ENCODE assay signal across 18 cellular contexts in the genomic region with DNA sequence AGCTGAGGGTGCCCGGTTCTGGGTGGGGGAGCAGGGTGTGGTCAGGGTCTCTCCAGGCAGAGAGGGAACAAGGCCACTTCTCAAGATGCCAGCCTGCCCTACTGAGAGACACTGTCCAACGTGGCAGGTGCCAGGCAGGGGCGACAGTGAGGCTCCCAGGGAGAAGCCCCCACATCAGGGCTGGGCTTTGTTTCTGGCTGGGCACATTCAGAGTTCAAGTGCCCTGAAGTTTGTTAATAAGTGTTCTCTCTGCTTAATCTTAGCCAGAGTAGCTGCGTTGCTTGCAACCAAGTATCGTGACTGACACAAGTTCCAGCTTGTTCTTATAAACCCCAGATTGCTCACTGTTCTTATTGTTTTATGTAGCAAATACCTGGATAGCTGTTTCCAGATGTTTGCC. TPM values are rescaled to one million over a fixed set of nuclear protein-coding genes. Genes with fewer than 3 reads are reported as not detected.
DNase-seq lines count a peak whose midpoint lies in the region; ATAC-seq, FAIRE-seq and TF ChIP-seq lines count a peak whose summit lies in the region.
"Had no signal": no experiment of that assay in that cellular context is flagged by ENCODE, and none has a peak within 500 bp of the region (broad histone marks: within the 10 kb centered on the region; RNA-seq: fewer than 3 reads in every experiment).

No MANE protein-coding gene starts in this region.

- intact Hi-C loops in heart left ventricle (cut with DNase I) (no loop called here), left ventricle myocardium superior (cut with micrococcal nuclease) (no loop called here), mammary epithelial cell (cut with micrococcal nuclease) (no loop called here), kidney (cut with DNase I) (no loop called here), upper lobe of right lung (cut with DNase I) (no loop called here)
- intact Hi-C loops in activated CD8-positive, alpha-beta T cell treated with anti-CD3 and anti-CD28 coated beads for 36 hours (cut with micrococcal nuclease), result no loop called here

- no peaks in the 10 kb centered on the region for H3K79me2 ChIP-seq in mammary epithelial cell (ENCODE audit: insufficient read depth, low read length)
- no peaks in the 10 kb centered on the region for H3K79me2 ChIP-seq in SK-N-SH (ENCODE audit: insufficient read depth)

- H3K4me3 ChIP-seq in heart left ventricle (no peak overlapping the region), mammary epithelial cell (replicated peaks in 1 of 3; ENCODE audit: insufficient read depth in 1 of 3, low read depth in 2 of 3, low read length in 3 of 3) (no peak overlapping the region), kidney (ENCODE audit: low read length in 2 of 2) (no peak overlapping the region), upper lobe of right lung (no peak overlapping the region), SK-N-SH (ENCODE audit: low read depth in 2 of 2, low read length in 1 of 2) (no peak overlapping the region)
- H3K4me3 ChIP-seq: A549 had no signal

- H3K27ac ChIP-seq in heart left ventricle, result no peak overlapping the region
- no peak overlapping the region for H3K27ac ChIP-seq in mammary epithelial cell (ENCODE audit: insufficient read depth, low read depth, low read length)
- no peak overlapping the region for H3K27ac ChIP-seq in kidney (ENCODE audit: low read depth in 2 of 2, low read length in 2 of 2)
- no peak overlapping the region for H3K27ac ChIP-seq in upper lobe of right lung
- H3K27ac ChIP-seq in SK-N-SH (ENCODE audit: low read depth in 2 of 2, low read length in 1 of 2), result no peak overlapping the region
- H3K27ac ChIP-seq: A549, KMS-11 had no signal

- peaks cover 0 to 18% (median 0%) of the 10 kb centered on the region in 9 donors for H3K27me3 ChIP-seq in heart left ventricle
- no peaks in the 10 kb centered on the region for H3K27me3 ChIP-seq in mammary epithelial cell (ENCODE audit: insufficient read depth, low read length)
- peaks cover 10% of the 10 kb centered on the region for H3K27me3 ChIP-seq in upper lobe of right lung
- H3K27me3 ChIP-seq in SK-N-SH (ENCODE audit: insufficient read depth), result peaks cover 70% of the 10 kb centered on the region

- dilution Hi-C loops in mammary epithelial cell (cut with HindIII; ENCODE audit: low sequenced_read_pairs), result no loop called here

- peak overlapping the region; percentile 76 for H3K4me2 ChIP-seq in mammary epithelial cell (ENCODE audit: insufficient read depth, low read depth, low read length)
- H3K4me2 ChIP-seq in SK-N-SH, result no peak overlapping the region
- H3K4me2 ChIP-seq: A549, KMS-11 had no signal

- no peaks in the 10 kb centered on the region for H3K9me3 Mint-ChIP-seq in activated CD8-positive, alpha-beta T cell treated with anti-CD3 and anti-CD28 coated beads for 36 hours

- H3K9me3 ChIP-seq in heart left ventricle, result peaks cover 0 to 15% (median 4%) of the 10 kb centered on the region in 12 donors
- no peaks in the 10 kb centered on the region for H3K9me3 ChIP-seq in mammary epithelial cell (replicated peaks; ENCODE audit: insufficient read depth, low read length)
- peaks cover 0 to 2% of the 10 kb centered on the region in 2 donors for H3K9me3 ChIP-seq in kidney (ENCODE audit: control insufficient read depth in 1 of 2, low read length in 2 of 2)
- no peaks in the 10 kb centered on the region for H3K9me3 ChIP-seq in upper lobe of right lung
- peaks cover 14% of the 10 kb centered on the region; the same call in 1 of the 2 replicates for H3K9me3 ChIP-seq in SK-N-SH

- no peak overlapping the region for H3K9ac ChIP-seq in mammary epithelial cell (ENCODE audit: insufficient read depth, low read length)
- no peak overlapping the region for H3K9ac ChIP-seq in kidney (ENCODE audit: low read length in 2 of 2)
- no peak overlapping the region for H3K9ac ChIP-seq in SK-N-SH
- H3K9ac ChIP-seq: KMS-11 had no signal

- ATAC-seq in heart left ventricle (no peak), left ventricle myocardium superior (no peak), upper lobe of right lung (peak; percentile 92)
- no peak for ATAC-seq in activated CD8-positive, alpha-beta T cell treated with anti-CD3 and anti-CD28 coated beads for 36 hours

- no peaks in the 10 kb centered on the region for H4K20me1 ChIP-seq in mammary epithelial cell (ENCODE audit: insufficient read depth, low read length)
- no peaks in the 10 kb centered on the region for H4K20me1 ChIP-seq in SK-N-SH (ENCODE audit: insufficient read depth)

- no peaks in the 10 kb centered on the region for H3K9me2 ChIP-seq in SK-N-SH

- no peaks in the 10 kb centered on the region for H3F3A ChIP-seq in SK-N-SH (replicated peaks; ENCODE audit: insufficient read depth)

- no peaks in the 10 kb centered on the region for H3K4me1 ChIP-seq in heart left ventricle
- peaks cover 11% of the 10 kb centered on the region for H3K4me1 ChIP-seq in mammary epithelial cell (ENCODE audit: insufficient read depth, low read length)
- H3K4me1 ChIP-seq in kidney (ENCODE audit: control insufficient read depth in 1 of 2, insufficient read depth in 1 of 2, low read depth in 1 of 2, low read length in 2 of 2), result no peaks in the 10 kb centered on the region
- H3K4me1 ChIP-seq in upper lobe of right lung, result no peaks in the 10 kb centered on the region
- no peaks in the 10 kb centered on the region for H3K4me1 ChIP-seq in SK-N-SH (ENCODE audit: control insufficient read depth in 1 of 2, insufficient read depth in 2 of 2, low read depth in 1 of 2, low read length in 1 of 2)
- H3K4me1 ChIP-seq: A549 had no signal

- no peak for TF ChIP-seq CTCF in heart left ventricle (IDR thresholded peaks at IDR 0.05)
- no peak for TF ChIP-seq CTCF in mammary epithelial cell (conservative IDR thresholded peaks at IDR 0.05 in 1 of 2, IDR thresholded peaks at IDR 0.05 in 1 of 2; ENCODE audit: extremely low read depth in 1 of 2, insufficient read depth in 1 of 2, low read depth in 1 of 2, low read length in 2 of 2)
- no peak for TF ChIP-seq CTCF in kidney (IDR thresholded peaks at IDR 0.05; ENCODE audit: borderline replicate concordance, extremely low read depth, insufficient read depth)
- TF ChIP-seq CTCF in upper lobe of right lung (IDR thresholded peaks at IDR 0.05), result no peak
- no peak for TF ChIP-seq CTCF in SK-N-SH (IDR thresholded peaks at IDR 0.05)
- TF ChIP-seq CTCF in activated CD8-positive, alpha-beta T cell treated with anti-CD3 and anti-CD28 coated beads for 36 hours (IDR thresholded peaks at IDR 0.05), result no peak

- no peak for TF ChIP-seq RAD21 in SK-N-SH (IDR thresholded peaks at IDR 0.05; ENCODE audit: low read length)

- 53 to 69% (median 60%) methylated on average over 5 of the region's 5 CpGs for WGBS in heart left ventricle, 4 donors
- WGBS in mammary epithelial cell (ENCODE audit: low coverage, missing lambda C conversion rate), result 4% methylated on average over 4 of the region's 5 CpGs
- 28% methylated on average over 5 of the region's 5 CpGs for WGBS in SK-N-SH (ENCODE audit: low lambda C conversion rate)

- CTCF ChIA-PET in mammary epithelial cell (lab: Charles Lee; ENCODE audit: low non-redundant PET), result interaction anchor here (0.6 kb wide), 2 partner anchors 30 to 88 kb away, joined by 3 to 4 read pairs; no protein-coding TSS in a partner anchor
- CTCF ChIA-PET in SK-N-SH (lab: Yijun Ruan, JAX), result interaction anchor here (1.2 kb wide), 1 partner anchor 10 kb away, joined by 9 read pairs; no protein-coding TSS in a partner anchor
- CTCF ChIA-PET in activated CD8-positive, alpha-beta T cell treated with anti-CD3 and anti-CD28 coated beads for 36 hours (lab: Charles Lee), result interaction anchor here (0.9 kb wide), 1 partner anchor 48 kb away, joined by 3 read pairs; no protein-coding TSS in a partner anchor

- no peaks in the 10 kb centered on the region for H3K4me1 Mint-ChIP-seq in activated CD8-positive, alpha-beta T cell treated with anti-CD3 and anti-CD28 coated beads for 36 hours (ENCODE audit: low read depth)

- H2AFZ ChIP-seq in mammary epithelial cell (ENCODE audit: low read depth, low read length), result peak overlapping the region; percentile 82
- no peak overlapping the region for H2AFZ ChIP-seq in SK-N-SH (ENCODE audit: low read depth)

- no peak for TF ChIP-seq POLR2A in heart left ventricle (IDR thresholded peaks at IDR 0.05)

- no peak for FAIRE-seq in kidney (lab: Jason Lieb, UNC)
- FAIRE-seq: A549 had no signal

- no peak overlapping the region for H3K27ac Mint-ChIP-seq in activated CD8-positive, alpha-beta T cell treated with anti-CD3 and anti-CD28 coated beads for 36 hours
- H3K27ac Mint-ChIP-seq: HFFc6 had no signal

- no TSS peak for BruUV-seq in mammary epithelial cell (replicated peaks; lab: Mats Ljungman, UMichigan)

- POLR2A ChIA-PET in SK-N-SH (lab: Yijun Ruan, JAX), result no interaction called here
- POLR2A ChIA-PET in activated CD8-positive, alpha-beta T cell treated with anti-CD3 and anti-CD28 coated beads for 36 hours (lab: Charles Lee), result no interaction called here

- H3K27me3 Mint-ChIP-seq in activated CD8-positive, alpha-beta T cell treated with anti-CD3 and anti-CD28 coated beads for 36 hours, result peaks cover 9% of the 10 kb centered on the region

- in situ Hi-C loops in mammary epithelial cell (cut with MboI; ENCODE audit: low sequenced_read_pairs in 2 of 2), result no loop called here

- TF ChIP-seq EP300 in SK-N-SH (IDR thresholded peaks at IDR 0.05; ENCODE audit: borderline replicate concordance in 1 of 2, low read depth in 1 of 2, low read length in 1 of 2), result no peak

- H3K4me3 Mint-ChIP-seq in activated CD8-positive, alpha-beta T cell treated with anti-CD3 and anti-CD28 coated beads for 36 hours, result no peak overlapping the region
- H3K4me3 Mint-ChIP-seq: HFFc6 had no signal

- DNase-seq in heart left ventricle (peak in 3 of 5 donors; percentile 3 to 15 (median 3)), left ventricle myocardium superior (no peak), mammary epithelial cell (peak; percentile 68), kidney (peak; percentile 49), upper lobe of right lung (no peak), SK-N-SH (no peak), NCI-H510A treated with DMSO at 0.1 percent for 48 hours (lab: John Stamatoyannopoulos, UW) (no peak)
- no peak for DNase-seq in activated CD8-positive, alpha-beta T cell treated with anti-CD3 and anti-CD28 coated beads for 36 hours
- DNase-seq: C1 segment of cervical spinal cord, EL, HFFc6, NCI-H1092 treated with DMSO at 0.1 percent for 48 hours, NCI-H2081 treated with DMSO at 0.1 percent for 48 hours, SHP77 treated with DMSO at 0.1 percent for 48 hours had no signal

- H3K36me3 ChIP-seq in heart left ventricle, result no peaks in the 10 kb centered on the region
- H3K36me3 ChIP-seq in mammary epithelial cell (ENCODE audit: insufficient read depth, low read length), result no peaks in the 10 kb centered on the region
- no peaks in the 10 kb centered on the region for H3K36me3 ChIP-seq in kidney (ENCODE audit: control insufficient read depth in 1 of 2, insufficient read depth in 2 of 2, low read length in 2 of 2)
- H3K36me3 ChIP-seq in upper lobe of right lung, result no peaks in the 10 kb centered on the region
- peaks cover 0 to 5% of the 10 kb centered on the region in 2 experiments for H3K36me3 ChIP-seq in SK-N-SH (replicated peaks in 1 of 2; ENCODE audit: control insufficient read depth in 1 of 2, insufficient read depth in 2 of 2, low read length in 1 of 2)

- H3K36me3 Mint-ChIP-seq in activated CD8-positive, alpha-beta T cell treated with anti-CD3 and anti-CD28 coated beads for 36 hours (ENCODE audit: low read depth), result no peaks in the 10 kb centered on the region

RNA-seq across cellular contexts. Expression of gene FOXL3, which starts 21.8 kb away (rescaled TPM):
- not detected for total RNA-seq in heart left ventricle
- polyA plus RNA-seq in heart left ventricle, result not detected
- total RNA-seq in left ventricle myocardium superior, result not detected
- total RNA-seq in mammary epithelial cell, result not detected
- polyA plus RNA-seq in mammary epithelial cell, result not detected
- not detected for polyA minus RNA-seq in mammary epithelial cell
- not detected for total RNA-seq in kidney
- not detected for polyA plus RNA-seq in kidney (ENCODE audit: insufficient read depth, low read depth, low replicate concordance)
- not detected for total RNA-seq in upper lobe of right lung
- not detected in 2 replicates for polyA plus RNA-seq in SK-N-SH (2012; rRNA removed)
- polyA plus RNA-seq in SK-N-SH (2012; cell fraction: cytosol; rRNA removed), result not detected in 2 replicates
- not detected in 2 replicates for polyA plus RNA-seq in SK-N-SH (2012; cell fraction: nucleus; rRNA removed)
- not detected for total RNA-seq in activated CD8-positive, alpha-beta T cell treated with anti-CD3 and anti-CD28 coated beads for 36 hours
- total RNA-seq: H1, HFFc6, M059J had no signal
- polyA plus RNA-seq: A549, H1 had no signal

Comparison
In these comparisons a context has a peak if more than half of its experiments do, and no peak if none do; other contexts are left out.
1. DNase-seq: peak in heart left ventricle (3 of 5), mammary epithelial cell (single experiment) and kidney (single experiment); none in left ventricle myocardium superior (single experiment), upper lobe of right lung (single experiment), SK-N-SH (single experiment), activated CD8-positive, alpha-beta T cell treated with anti-CD3 and anti-CD28 coated beads for 36 hours (single experiment) and NCI-H510A treated with DMSO at 0.1 percent for 48 hours (single experiment).